ENCODE assay signal across 16 cellular contexts in the genomic region with DNA sequence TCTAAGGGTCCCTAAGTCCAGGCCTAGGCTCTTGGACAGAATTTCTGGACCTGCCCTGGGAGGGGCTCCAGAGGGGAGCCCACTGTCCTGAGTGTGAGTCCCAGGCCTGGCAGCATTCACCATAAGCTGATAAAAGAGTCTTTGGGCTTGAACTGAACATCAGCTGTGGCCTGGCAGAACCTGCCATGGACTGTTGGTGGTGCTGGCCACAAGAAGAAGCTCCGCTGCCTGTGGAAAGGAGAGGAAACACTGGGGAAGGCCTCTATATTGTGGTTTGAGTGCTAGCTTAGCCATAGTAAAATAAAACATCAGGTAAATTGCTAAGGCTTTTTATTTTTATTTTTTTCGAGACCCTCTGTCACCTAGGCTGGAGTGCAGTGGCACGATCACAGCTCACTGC.
"Had no signal": no experiment of that assay in that cellular context is flagged by ENCODE, and none has a peak within 500 bp of the region (broad histone marks: within the 10 kb centered on the region; RNA-seq: fewer than 3 reads in every experiment).

No MANE protein-coding gene starts in this region.

- H3K27me3 ChIP-seq: upper lobe of left lung had no signal

- H3K36me3 ChIP-seq: upper lobe of left lung had no signal

- H3K27ac Mint-ChIP-seq: activated B cell treated with CpG ODN at 0.5 μM for 24 hours; activated CD4-positive, alpha-beta T cell treated with anti-CD3 and anti-CD28 coated beads, Interleukin-2, amount 10 ng/mL, durations not matched to agents 24 days and 14 days; activated CD8-positive, alpha-beta T cell treated with anti-CD3 and anti-CD28 coated beads, Interleukin-2, amount 10 ng/mL, durations not matched to agents 7 days and 5 days; activated naive CD8-positive, alpha-beta T cell; activated T-cell treated with anti-CD3 and anti-CD28 coated beads, Interleukin-2, amount 50 U/mL, for 72 hours; naive thymus-derived CD8-positive, alpha-beta T cell had no signal

- H3K4me1 Mint-ChIP-seq: activated B cell treated with CpG ODN at 0.5 μM for 24 hours; activated CD4-positive, alpha-beta T cell treated with anti-CD3 and anti-CD28 coated beads, Interleukin-2, amount 10 ng/mL, durations not matched to agents 24 days and 14 days; naive thymus-derived CD8-positive, alpha-beta T cell had no signal

- DNase-seq: activated B cell treated with CpG ODN at 0.5 μM for 24 hours; activated CD4-positive, alpha-beta T cell treated with anti-CD3 and anti-CD28 coated beads, Interleukin-2, amount 10 ng/mL, durations not matched to agents 24 days and 14 days; activated CD8-positive, alpha-beta memory T cell treated with anti-CD3 and anti-CD28 coated beads, Interleukin-2, amount 50 U/mL, for 4 hours; activated CD8-positive, alpha-beta T cell treated with anti-CD3 and anti-CD28 coated beads, Interleukin-2, amount 10 ng/mL, durations not matched to agents 7 days and 5 days; activated gamma-delta T cell; activated T-cell treated with anti-CD3 and anti-CD28 coated beads, Interleukin-2, amount 50 U/mL, for 72 hours; amygdala; cerebellar nuclear complex; erythroblast; left colon; naive thymus-derived CD8-positive, alpha-beta T cell; stimulated activated CD4-positive, alpha-beta T cell treated with anti-CD3 and anti-CD28 coated beads, Interleukin-4, amount 100 ng/mL, for 4 hours; stimulated activated CD8-positive, alpha-beta memory T cell treated with anti-CD3 and anti-CD28 coated beads, Interleukin-4, amount 100 ng/mL, for 48 hours; stimulated activated naive CD8-positive, alpha-beta T cell treated with anti-CD3 and anti-CD28 coated beads, Interleukin-15, Interleukin-2, amounts not matched to agents 100 U/mL and 50 U/mL, for 24 hours; upper lobe of left lung had no signal

- ATAC-seq: activated CD8-positive, alpha-beta T cell treated with anti-CD3 and anti-CD28 coated beads, Interleukin-2, amount 10 ng/mL, durations not matched to agents 7 days and 5 days; activated T-cell treated with anti-CD3 and anti-CD28 coated beads, Interleukin-2, amount 50 U/mL, for 72 hours; left colon; naive thymus-derived CD8-positive, alpha-beta T cell; stimulated activated naive CD8-positive, alpha-beta T cell treated with anti-CD3 and anti-CD28 coated beads, Interleukin-15, Interleukin-2, amounts not matched to agents 100 U/mL and 50 U/mL, for 24 hours had no signal

- H3K9me3 ChIP-seq: upper lobe of left lung had no signal

- H3K9me3 Mint-ChIP-seq: activated CD4-positive, alpha-beta T cell treated with anti-CD3 and anti-CD28 coated beads, Interleukin-2, amount 10 ng/mL, durations not matched to agents 24 days and 14 days had no signal

- H3K4me3 ChIP-seq: upper lobe of left lung had no signal

- H3K27ac ChIP-seq: upper lobe of left lung had no signal

- H3K4me3 Mint-ChIP-seq: activated B cell treated with CpG ODN at 0.5 μM for 24 hours; activated CD4-positive, alpha-beta T cell treated with anti-CD3 and anti-CD28 coated beads, Interleukin-2, amount 10 ng/mL, durations not matched to agents 24 days and 14 days; activated CD8-positive, alpha-beta T cell treated with anti-CD3 and anti-CD28 coated beads, Interleukin-2, amount 10 ng/mL, durations not matched to agents 7 days and 5 days; activated naive CD8-positive, alpha-beta T cell; activated T-cell treated with anti-CD3 and anti-CD28 coated beads, Interleukin-2, amount 50 U/mL, for 72 hours; naive thymus-derived CD8-positive, alpha-beta T cell had no signal

- H3K27me3 Mint-ChIP-seq: activated B cell treated with CpG ODN at 0.5 μM for 24 hours; activated CD4-positive, alpha-beta T cell treated with anti-CD3 and anti-CD28 coated beads, Interleukin-2, amount 10 ng/mL, durations not matched to agents 24 days and 14 days; activated naive CD8-positive, alpha-beta T cell; naive thymus-derived CD8-positive, alpha-beta T cell had no signal
